29 cellular contexts compared by ENCODE assay signal in genomic region chr1:17281775-17282181, GRCh38. TPM values are rescaled to one million over a fixed set of nuclear protein-coding genes. Genes with fewer than 3 reads are reported as not detected.
DNase-seq lines count a peak whose midpoint lies in the region; ATAC-seq and TF ChIP-seq lines count a peak whose summit lies in the region.
"Had no signal": no experiment of that assay in that cellular context is flagged by ENCODE, and none has a peak within 500 bp of the region (broad histone marks: within the 10 kb centered on the region; RNA-seq: fewer than 3 reads in every experiment).

No MANE protein-coding gene starts in this region.

- DNase-seq in CMK (ENCODE audit: low read depth) (peak; percentile 70), NOMO-1 (lab: John Stamatoyannopoulos, UW; ENCODE audit: unreplicated experiment in 2 of 2) (peak; percentile 98 to 99), UCSD-AML1 (lab: John Stamatoyannopoulos, UW; ENCODE audit: unreplicated experiment) (peak; percentile 71), HPDE6-E6E7 (ENCODE audit: extremely low spot score) (no peak)
- no peak for DNase-seq in activated naive CD4-positive, alpha-beta T cell treated with anti-CD3 and anti-CD28 coated beads for 36 hours
- DNase-seq: ACHN; activated B cell treated with CpG ODN at 0.5 μM for 24 hours; activated CD4-positive, alpha-beta memory T cell treated with anti-CD3 and anti-CD28 coated beads, Interleukin-2, amount 10 ng/mL, durations not matched to agents 7 days and 5 days; activated naive CD4-positive, alpha-beta T cell treated with Interleukin-2 at 50 U/mL for 16 hours; amygdala; CD4-positive, alpha-beta T cell; H7; hippocampal formation; Karpas-422; naive B cell; NCI-H1436 treated with DMSO at 0.1 percent for 48 hours; NCI-H2171; NCI-H526; right lobe of liver; SHP77 treated with DMSO at 0.1 percent for 48 hours; T-helper 17 cell had no signal

- peaks cover 96 to 97% of the 10 kb centered on the region in 2 experiments for H3K4me1 ChIP-seq in neutrophil (ENCODE audit: control insufficient read depth in 1 of 2, insufficient read depth in 1 of 2, low read depth in 1 of 2, low read length in 1 of 2)
- H3K4me1 ChIP-seq: parathyroid adenoma, right lobe of liver, vagina had no signal

- no peak overlapping the region for H3K4me3 Mint-ChIP-seq in activated naive CD4-positive, alpha-beta T cell treated with anti-CD3 and anti-CD28 coated beads for 36 hours
- H3K4me3 Mint-ChIP-seq: activated B cell treated with CpG ODN at 0.5 μM for 24 hours; activated CD4-positive, alpha-beta memory T cell treated with anti-CD3 and anti-CD28 coated beads, Interleukin-2, amount 10 ng/mL, durations not matched to agents 7 days and 5 days; CD4-positive, alpha-beta T cell; dendritic cell treated with granulocyte-macrophage colony-stimulating factor and Interleukin-4, amounts not matched to agents 40 ng/mL and 50 ng/mL, for 4 days; memory B cell; T-helper 17 cell had no signal

- TF ChIP-seq CTCF in neutrophil (IDR thresholded peaks at IDR 0.05), result peak; percentile 42

- H3K27ac Mint-ChIP-seq in activated naive CD4-positive, alpha-beta T cell treated with anti-CD3 and anti-CD28 coated beads for 36 hours, result no peak overlapping the region
- H3K27ac Mint-ChIP-seq: activated B cell treated with CpG ODN at 0.5 μM for 24 hours; activated CD4-positive, alpha-beta memory T cell treated with anti-CD3 and anti-CD28 coated beads, Interleukin-2, amount 10 ng/mL, durations not matched to agents 7 days and 5 days; CD4-positive, alpha-beta T cell; dendritic cell treated with granulocyte-macrophage colony-stimulating factor and Interleukin-4, amounts not matched to agents 40 ng/mL and 50 ng/mL, for 4 days; memory B cell; naive B cell; T-helper 17 cell had no signal

- CTCF ChIA-PET in activated naive CD4-positive, alpha-beta T cell treated with anti-CD3 and anti-CD28 coated beads for 36 hours (lab: Charles Lee), result no interaction called here

- peak overlapping the region; percentile 91 for H3K27ac ChIP-seq in neutrophil
- H3K27ac ChIP-seq: parathyroid adenoma, right lobe of liver, suprapubic skin, vagina had no signal

- no peaks in the 10 kb centered on the region for H3K9me3 Mint-ChIP-seq in activated naive CD4-positive, alpha-beta T cell treated with anti-CD3 and anti-CD28 coated beads for 36 hours
- H3K9me3 Mint-ChIP-seq: activated B cell treated with CpG ODN at 0.5 μM for 24 hours; activated CD4-positive, alpha-beta memory T cell treated with anti-CD3 and anti-CD28 coated beads, Interleukin-2, amount 10 ng/mL, durations not matched to agents 7 days and 5 days; CD4-positive, alpha-beta T cell; dendritic cell treated with granulocyte-macrophage colony-stimulating factor and Interleukin-4, amounts not matched to agents 40 ng/mL and 50 ng/mL, for 4 days; memory B cell; naive B cell had no signal

- H3K4me1 Mint-ChIP-seq in activated naive CD4-positive, alpha-beta T cell treated with anti-CD3 and anti-CD28 coated beads for 36 hours (ENCODE audit: low read depth), result peaks cover 2% of the 10 kb centered on the region
- H3K4me1 Mint-ChIP-seq: activated CD4-positive, alpha-beta memory T cell treated with anti-CD3 and anti-CD28 coated beads, Interleukin-2, amount 10 ng/mL, durations not matched to agents 7 days and 5 days had no signal

- H3K36me3 Mint-ChIP-seq in activated naive CD4-positive, alpha-beta T cell treated with anti-CD3 and anti-CD28 coated beads for 36 hours (ENCODE audit: low read depth), result no peaks in the 10 kb centered on the region
- H3K36me3 Mint-ChIP-seq: memory B cell, naive B cell had no signal

- H3K9me3 ChIP-seq in neutrophil, result no peaks in the 10 kb centered on the region
- H3K9me3 ChIP-seq: right lobe of liver, suprapubic skin, vagina had no signal

- H3K27me3 ChIP-seq in neutrophil, result no peaks in the 10 kb centered on the region
- H3K27me3 ChIP-seq: right lobe of liver, vagina had no signal

- intact Hi-C loops in activated naive CD4-positive, alpha-beta T cell treated with anti-CD3 and anti-CD28 coated beads for 36 hours (cut with micrococcal nuclease), result no loop called here

- no peaks in the 10 kb centered on the region for H3K27me3 Mint-ChIP-seq in activated naive CD4-positive, alpha-beta T cell treated with anti-CD3 and anti-CD28 coated beads for 36 hours (ENCODE audit: low read depth)
- H3K27me3 Mint-ChIP-seq: dendritic cell treated with granulocyte-macrophage colony-stimulating factor and Interleukin-4, amounts not matched to agents 40 ng/mL and 50 ng/mL, for 4 days had no signal

- peak overlapping the region; percentile 36 to 62 for H3K4me3 ChIP-seq in neutrophil (ENCODE audit: low read depth in 1 of 2, low read length in 1 of 2)
- H3K4me3 ChIP-seq: right lobe of liver, suprapubic skin, vagina had no signal

- ATAC-seq in GM18870 (IDR thresholded peaks at IDR 0.05; ENCODE audit: unreplicated experiment), result no peak
- ATAC-seq in GM19324 (IDR thresholded peaks at IDR 0.05; ENCODE audit: low FRiP score, unreplicated experiment), result no peak
- ATAC-seq: T-helper 17 cell had no signal

- H3K36me3 ChIP-seq in neutrophil, result no peaks in the 10 kb centered on the region
- H3K36me3 ChIP-seq: right lobe of liver, suprapubic skin, vagina had no signal

RNA-seq across cellular contexts. Expression of gene PADI4, which starts 26.2 kb away (rescaled TPM):
- total RNA-seq in activated naive CD4-positive, alpha-beta T cell treated with anti-CD3 and anti-CD28 coated beads for 36 hours, result 1 to 10 TPM; 1.5 to 1.8 TPM
- total RNA-seq: activated CD4-positive, alpha-beta memory T cell treated with anti-CD3 and anti-CD28 coated beads, Interleukin-2, amount 10 ng/mL, durations not matched to agents 7 days and 5 days had no signal

RNA-seq across cellular contexts. Expression of gene PADI3, which starts 32.9 kb away (rescaled TPM):
- not detected for total RNA-seq in activated naive CD4-positive, alpha-beta T cell treated with anti-CD3 and anti-CD28 coated beads for 36 hours
- total RNA-seq: activated B cell treated with CpG ODN at 0.5 μM for 24 hours; activated CD4-positive, alpha-beta memory T cell treated with anti-CD3 and anti-CD28 coated beads, Interleukin-2, amount 10 ng/mL, durations not matched to agents 7 days and 5 days; CD4-positive, alpha-beta T cell; right lobe of liver; T-helper 17 cell had no signal

Comparison
In these comparisons a context has a peak if more than half of its experiments do, and no peak if none do; other contexts are left out.
1. DNase-seq: peak in CMK (single experiment), NOMO-1 (2 of 2) and UCSD-AML1 (single experiment); none in HPDE6-E6E7 (single experiment) and activated naive CD4-positive, alpha-beta T cell treated with anti-CD3 and anti-CD28 coated beads for 36 hours (single experiment).